In genomic region chr17:33647976-33648375, GRCh38 we compare ENCODE assay signal across 8 cellular contexts.
A peak's percentile ranks its signal among the peaks of the same experiment; 100 is the strongest.
DNase-seq lines count a peak whose midpoint lies in the region; TF ChIP-seq lines count a peak whose summit lies in the region.

No MANE protein-coding gene starts in this region.

- TF ChIP-seq CTCF in GM10266 (IDR thresholded peaks at IDR 0.05; ENCODE audit: control insufficient read depth, insufficient read depth, low read depth, missing control alignments) (peak; percentile 34), parathyroid adenoma (IDR thresholded peaks at IDR 0.05) (peak; percentile 44), suprapubic skin (IDR thresholded peaks at IDR 0.05) (peak in 1 of 2 donors; percentile 48)

- H3K79me2 ChIP-seq in parathyroid adenoma: no peaks in the 10 kb centered on the region

- no peak overlapping the region for H3K4me2 ChIP-seq in parathyroid adenoma (ENCODE audit: low read length)

- H3K36me3 ChIP-seq in parathyroid adenoma (ENCODE audit: control insufficient read depth, insufficient read depth, low read length) (no peaks in the 10 kb centered on the region), suprapubic skin (no peaks in the 10 kb centered on the region)

- H3K4me1 ChIP-seq in parathyroid adenoma: no peaks in the 10 kb centered on the region
- H3K4me1 ChIP-seq in suprapubic skin: no peaks in the 10 kb centered on the region

- no peaks in the 10 kb centered on the region for H3K27me3 ChIP-seq in parathyroid adenoma (ENCODE audit: control insufficient read depth, insufficient read depth, low read length)
- H3K27me3 ChIP-seq in suprapubic skin: peaks cover 27% of the 10 kb centered on the region

- no peak for DNase-seq in GM10266 (ENCODE audit: extremely low spot score)
- DNase-seq in NCI-H2227 treated with DMSO at 0.1 percent for 48 hours (lab: John Stamatoyannopoulos, UW): peak; percentile 9
- DNase-seq in erythroblast (lab: John Stamatoyannopoulos, UW): peak; percentile 6 to 35
- no peak for DNase-seq in 8988T
- no peak for DNase-seq in COLO668 (lab: John Stamatoyannopoulos, UW; ENCODE audit: unreplicated experiment)
- no peak for DNase-seq in SHP77 treated with DMSO at 0.1 percent for 48 hours (lab: John Stamatoyannopoulos, UW)
- DNase-seq in suprapubic skin (ENCODE audit: low spot score in 2 of 2): no peak

- H3K4me3 ChIP-seq in parathyroid adenoma (ENCODE audit: low read depth, low read length) (no peak overlapping the region), suprapubic skin (no peak overlapping the region)

- H3K9ac ChIP-seq in parathyroid adenoma: no peak overlapping the region

- H2AFZ ChIP-seq in parathyroid adenoma: no peak overlapping the region

- H3K9me3 ChIP-seq in parathyroid adenoma (ENCODE audit: control insufficient read depth, low read length) (no peaks in the 10 kb centered on the region), suprapubic skin (no peaks in the 10 kb centered on the region)

- TF ChIP-seq POLR2A in erythroblast (IDR thresholded peaks at IDR 0.05; ENCODE audit: low read length): no peak
- TF ChIP-seq POLR2A in suprapubic skin (IDR thresholded peaks at IDR 0.05): no peak

- WGBS in suprapubic skin: 28% methylated on average over 2 of the region's 2 CpGs

- H3K27ac ChIP-seq in parathyroid adenoma (no peak overlapping the region), suprapubic skin (no peak overlapping the region)

- TF ChIP-seq EP300 in suprapubic skin (IDR thresholded peaks at IDR 0.05): no peak

Comparison
In these comparisons a context has a peak if more than half of its experiments do, and no peak if none do; other contexts are left out.
1. DNase-seq: peak in NCI-H2227 treated with DMSO at 0.1 percent for 48 hours (single experiment) and erythroblast (2 of 2); none in GM10266 (single experiment), 8988T (single experiment), COLO668 (single experiment), SHP77 treated with DMSO at 0.1 percent for 48 hours (single experiment) and suprapubic skin (0 of 2).